In the genomic region with DNA sequence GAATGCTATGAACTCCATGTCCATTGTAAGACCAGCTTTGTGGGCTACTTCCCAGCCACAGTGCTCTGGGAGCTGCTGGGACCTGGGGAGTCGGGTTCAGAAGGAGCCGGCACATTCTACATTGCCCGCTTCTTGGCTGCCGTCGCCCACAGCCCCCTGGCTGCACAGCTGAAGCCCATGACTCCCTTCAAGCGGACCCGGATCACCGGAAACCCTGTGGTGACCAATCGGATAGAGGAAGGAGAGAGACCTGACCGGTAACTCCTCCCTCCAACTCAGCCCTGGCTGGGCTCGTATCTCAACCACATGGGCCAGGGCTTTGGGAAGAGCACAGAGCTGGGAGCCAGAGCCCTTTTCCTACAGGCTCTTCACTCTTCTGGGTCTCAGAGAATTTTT, we compare ENCODE assay signal across 15 cellular contexts. TPM values are rescaled to one million over a fixed set of nuclear protein-coding genes. Genes with fewer than 3 reads are reported as not detected.
DNase-seq lines count a peak whose midpoint lies in the region; ATAC-seq and TF ChIP-seq lines count a peak whose summit lies in the region.
"Had no signal": no experiment of that assay in that cellular context is flagged by ENCODE, and none has a peak within 500 bp of the region (broad histone marks: within the 10 kb centered on the region; RNA-seq: fewer than 3 reads in every experiment).

No MANE protein-coding gene starts in this region.

- H3K9me3 Mint-ChIP-seq in WTC11: no peaks in the 10 kb centered on the region
- H3K9me3 Mint-ChIP-seq: CD4-positive, alpha-beta T cell; H9 had no signal

- peak; percentile 40 for DNase-seq in right atrium auricular region (ENCODE audit: low spot score)
- DNase-seq in cardiac septum (ENCODE audit: low spot score): no peak
- DNase-seq in WTC11 (ENCODE audit: low spot score): no peak
- DNase-seq in NCI-H524 treated with DMSO at 0.1 percent for 48 hours (lab: John Stamatoyannopoulos, UW): no peak
- DNase-seq: ACHN; Calu3; CD4-positive, alpha-beta T cell; DMS 273 treated with DMSO at 0.1 percent for 48 hours; H9; IMR-90; KBM-7 had no signal

- H3K27ac Mint-ChIP-seq in WTC11: no peak overlapping the region
- H3K27ac Mint-ChIP-seq: CD4-positive, alpha-beta T cell had no signal

- no peak overlapping the region for H3K27ac ChIP-seq in right atrium auricular region
- peak overlapping the region; percentile 19 for H3K27ac ChIP-seq in skeletal muscle tissue (ENCODE audit: low read depth, low read length)
- H3K27ac ChIP-seq: BLaER1 treated with 17β-estradiol and CSF1 and Interleukin-3, amounts not matched to agents 10 nM and 100 nM had no signal

- H3K27me3 Mint-ChIP-seq in WTC11 (ENCODE audit: low read depth): no peaks in the 10 kb centered on the region
- H3K27me3 Mint-ChIP-seq: CD4-positive, alpha-beta T cell had no signal

- H3K36me3 Mint-ChIP-seq in WTC11: peaks cover 32% of the 10 kb centered on the region

- TF ChIP-seq CTCF in right atrium auricular region (IDR thresholded peaks at IDR 0.05) (no peak), WTC11 (IDR thresholded peaks at IDR 0.05) (no peak)

- no peak overlapping the region for H3K9ac ChIP-seq in skeletal muscle tissue (ENCODE audit: low read depth in 1 of 3, low read length in 3 of 3)
- H3K9ac ChIP-seq: BLaER1 treated with 17β-estradiol and CSF1 and Interleukin-3, amounts not matched to agents 10 nM and 100 nM had no signal

- H3K4me1 Mint-ChIP-seq in WTC11: peaks cover 14% of the 10 kb centered on the region

- no peak overlapping the region for H3K4me3 Mint-ChIP-seq in WTC11
- H3K4me3 Mint-ChIP-seq: CD4-positive, alpha-beta T cell; H9 had no signal

- POLR2A ChIA-PET in WTC11 (lab: Charles Lee): interaction anchor here (1.0 to 1.2 kb wide), 2 partner anchors 15 kb away, joined by 4 read pairs; partner anchors contain the start of gene MOV10

- intact Hi-C loops in cardiac septum (cut with DNase I): no loop called here

- H3K4me1 ChIP-seq in right atrium auricular region (no peaks in the 10 kb centered on the region), skeletal muscle tissue (ENCODE audit: control insufficient read depth in 3 of 3, insufficient read depth in 3 of 3, low read length in 3 of 3) (peaks cover 4 to 13% (median 6%) of the 10 kb centered on the region in 3 donors)

- peak; percentile 22; the same call in 1 of the 2 replicates for ATAC-seq in WTC11
- ATAC-seq in HG03025 (IDR thresholded peaks at IDR 0.05; ENCODE audit: low FRiP score, unreplicated experiment): no peak
- no peak for ATAC-seq in HG03565 (IDR thresholded peaks at IDR 0.05; ENCODE audit: unreplicated experiment)

- H3K27me3 ChIP-seq in right atrium auricular region (no peaks in the 10 kb centered on the region), skeletal muscle tissue (ENCODE audit: control insufficient read depth in 3 of 3, insufficient read depth in 3 of 3, low read length in 3 of 3) (no peaks in the 10 kb centered on the region)
- H3K27me3 ChIP-seq: BLaER1 treated with 17β-estradiol and CSF1 and Interleukin-3, amounts not matched to agents 10 nM and 100 nM had no signal

- no peaks in the 10 kb centered on the region for H3K9me3 ChIP-seq in right atrium auricular region
- H3K9me3 ChIP-seq in skeletal muscle tissue (ENCODE audit: control insufficient read depth in 3 of 3, low read length in 3 of 3): no peaks in the 10 kb centered on the region
- H3K9me3 ChIP-seq: BLaER1 treated with 17β-estradiol and CSF1 and Interleukin-3, amounts not matched to agents 10 nM and 100 nM had no signal

- CTCF ChIA-PET in WTC11 (lab: Charles Lee): interaction anchor here (0.6 to 1.3 kb wide), 3 partner anchors 15 to 69 kb away, joined by 3 to 4 read pairs (median 3); no protein-coding TSS in a partner anchor

- H3K36me3 ChIP-seq in right atrium auricular region: peaks cover 54% of the 10 kb centered on the region
- peaks cover 23 to 41% (median 24%) of the 10 kb centered on the region in 3 donors for H3K36me3 ChIP-seq in skeletal muscle tissue (ENCODE audit: control insufficient read depth in 3 of 3, insufficient read depth in 3 of 3, low read length in 3 of 3)

- no peak overlapping the region for H3K4me3 ChIP-seq in right atrium auricular region
- H3K4me3 ChIP-seq in skeletal muscle tissue (ENCODE audit: low read length in 3 of 3): no peak overlapping the region
- H3K4me3 ChIP-seq: BLaER1 treated with 17β-estradiol and CSF1 and Interleukin-3, amounts not matched to agents 10 nM and 100 nM had no signal

TF ChIP-seq in WTC11, 78 proteins besides CTCF, POLR2A, EP300 and RAD21 (continues in another document):
- no peak for TF ChIP-seq ZNF416 (CRISPR knock-in tag; IDR thresholded peaks at IDR 0.05)
- TF ChIP-seq PREB (CRISPR knock-in tag; IDR thresholded peaks at IDR 0.05; ENCODE audit: borderline replicate concordance): no peak
- TF ChIP-seq SP1 (CRISPR knock-in tag; conservative IDR thresholded peaks at IDR 0.05): no peak
- no peak for TF ChIP-seq TEAD1 (CRISPR knock-in tag; IDR thresholded peaks at IDR 0.05)
- TF ChIP-seq, protein P1, sequence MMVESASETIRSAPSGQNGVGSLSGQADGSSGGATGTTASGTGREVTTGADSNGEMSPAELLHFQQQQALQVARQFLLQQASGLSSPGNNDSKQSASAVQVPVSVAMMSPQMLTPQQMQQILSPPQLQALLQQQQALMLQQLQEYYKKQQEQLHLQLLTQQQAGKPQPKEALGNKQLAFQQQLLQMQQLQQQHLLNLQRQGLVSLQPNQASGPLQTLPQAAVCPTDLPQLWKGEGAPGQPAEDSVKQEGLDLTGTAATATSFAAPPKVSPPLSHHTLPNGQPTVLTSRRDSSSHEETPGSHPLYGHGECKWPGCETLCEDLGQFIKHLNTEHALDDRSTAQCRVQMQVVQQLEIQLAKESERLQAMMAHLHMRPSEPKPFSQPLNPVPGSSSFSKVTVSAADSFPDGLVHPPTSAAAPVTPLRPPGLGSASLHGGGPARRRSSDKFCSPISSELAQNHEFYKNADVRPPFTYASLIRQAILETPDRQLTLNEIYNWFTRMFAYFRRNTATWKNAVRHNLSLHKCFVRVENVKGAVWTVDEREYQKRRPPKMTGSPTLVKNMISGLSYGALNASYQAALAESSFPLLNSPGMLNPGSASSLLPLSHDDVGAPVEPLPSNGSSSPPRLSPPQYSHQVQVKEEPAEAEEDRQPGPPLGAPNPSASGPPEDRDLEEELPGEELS (CRISPR knock-in tag; IDR thresholded peaks at IDR 0.05): no peak
- TF ChIP-seq CREB1 (CRISPR knock-in tag; IDR thresholded peaks at IDR 0.05): no peak
- TF ChIP-seq RORB (CRISPR knock-in tag; IDR thresholded peaks at IDR 0.05): no peak
- TF ChIP-seq ATF6 (CRISPR knock-in tag; IDR thresholded peaks at IDR 0.05): no peak
- TF ChIP-seq, protein P2, sequence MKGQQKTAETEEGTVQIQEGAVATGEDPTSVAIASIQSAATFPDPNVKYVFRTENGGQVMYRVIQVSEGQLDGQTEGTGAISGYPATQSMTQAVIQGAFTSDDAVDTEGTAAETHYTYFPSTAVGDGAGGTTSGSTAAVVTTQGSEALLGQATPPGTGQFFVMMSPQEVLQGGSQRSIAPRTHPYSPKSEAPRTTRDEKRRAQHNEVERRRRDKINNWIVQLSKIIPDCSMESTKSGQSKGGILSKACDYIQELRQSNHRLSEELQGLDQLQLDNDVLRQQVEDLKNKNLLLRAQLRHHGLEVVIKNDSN (CRISPR knock-in tag; IDR thresholded peaks at IDR 0.05): no peak

RNA-seq across cellular contexts. Expression of gene MOV10, which starts 15.4 kb away (rescaled TPM):
- total RNA-seq in right atrium auricular region: 10 to 100 TPM; 10.5 to 11.4 TPM
- 18.3 TPM for total RNA-seq in cardiac septum
- 80.7 to 99.1 TPM (median 98.8 TPM) in 3 replicates for total RNA-seq in WTC11 (2021)
- total RNA-seq in skeletal muscle tissue: 27.7 TPM

RNA-seq across cellular contexts. Expression of gene RHOC, which starts 17.1 kb away (rescaled TPM):
- total RNA-seq in right atrium auricular region (100 to 1,000 TPM; 190 to 330 TPM), cardiac septum (270 TPM), WTC11 (2021) (67.9 to 68.9 TPM (median 68.2 TPM) in 3 replicates), skeletal muscle tissue (196 TPM)

RNA-seq across cellular contexts. Expression of gene PPM1J, which starts 25.3 kb away (rescaled TPM):
- total RNA-seq in right atrium auricular region (1 to 10 TPM; 5.5 to 7.9 TPM), cardiac septum (10.7 TPM), WTC11 (2021) (19.3 to 23.5 TPM (median 22.6 TPM) in 3 replicates), skeletal muscle tissue (1.0 TPM)
